In the genomic region with DNA sequence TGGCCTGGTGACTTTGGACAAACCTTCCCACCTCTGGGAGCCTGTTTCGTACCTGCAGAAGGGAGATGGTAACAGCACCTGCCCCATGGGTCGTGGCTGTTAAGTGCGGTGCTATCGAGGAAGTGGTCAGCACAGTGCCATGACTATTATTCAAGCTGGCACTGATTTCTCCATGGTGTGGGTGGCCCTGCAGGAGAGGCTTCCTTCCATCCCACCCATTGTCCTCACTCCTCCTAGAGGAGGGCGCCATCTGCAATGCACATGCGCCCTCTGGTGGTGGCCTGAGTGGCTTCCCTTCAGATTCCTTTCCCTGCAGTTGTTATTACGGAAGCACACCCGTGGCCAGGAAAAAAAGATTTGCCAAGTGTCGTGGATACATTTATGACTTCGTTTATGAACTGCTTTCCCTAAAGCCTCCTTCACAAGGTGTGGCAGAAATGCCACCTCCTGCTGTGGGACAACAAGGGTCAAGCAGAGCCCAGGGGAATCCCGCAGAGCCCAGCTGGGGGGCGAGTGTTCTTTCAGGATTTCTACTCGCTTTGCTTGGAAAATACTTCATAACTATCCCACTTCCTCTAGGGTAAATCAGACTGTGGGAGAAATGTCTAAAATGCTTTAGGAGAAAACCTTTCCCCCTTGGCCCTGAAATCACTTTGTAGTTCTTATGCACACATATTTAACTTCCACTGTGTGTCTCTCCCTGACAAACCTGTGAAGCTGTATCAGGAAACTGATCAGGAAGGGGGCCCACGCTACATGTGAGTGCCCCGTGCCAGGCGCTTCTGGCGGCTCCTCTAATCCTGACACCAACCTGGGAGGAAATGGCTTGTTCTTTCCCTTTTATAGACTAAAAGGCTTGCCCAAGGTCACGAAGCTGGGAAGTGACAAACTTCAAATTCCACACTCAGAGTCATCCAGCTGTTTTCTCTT, we compare ENCODE assay signal across 8 cellular contexts.
DNase-seq lines count a peak whose midpoint lies in the region; ATAC-seq and TF ChIP-seq lines count a peak whose summit lies in the region.

No MANE protein-coding gene starts in this region.

- CTCF ChIA-PET in RWPE1 (lab: Yijun Ruan, JAX), result interaction anchor here (0.6 to 4.5 kb wide), 15 partner anchors 11 to 422 kb away, joined by 3 to 37 read pairs (median 4); no protein-coding TSS in a partner anchor

- H3K4me1 ChIP-seq in foreskin keratinocyte, result no peaks in the 10 kb centered on the region

- H3K27ac ChIP-seq in 22Rv1 (peak overlapping the region; percentile 52; the same call in 1 of the 2 replicates), RWPE1 (peak overlapping the region; percentile 33), foreskin keratinocyte (no peak overlapping the region)

- peak; percentile 54 for ATAC-seq in GM18502 (IDR thresholded peaks at IDR 0.05; ENCODE audit: poor library complexity, unreplicated experiment)
- peak; percentile 92 for ATAC-seq in foreskin keratinocyte

- TF ChIP-seq CTCF in 22Rv1 (IDR thresholded peaks at IDR 0.05), result peak; percentile 96
- TF ChIP-seq CTCF in RWPE1 (conservative IDR thresholded peaks at IDR 0.05; ENCODE audit: low read depth), result peak; percentile 96
- peak; percentile 97 for TF ChIP-seq CTCF in foreskin keratinocyte (conservative IDR thresholded peaks at IDR 0.05)

- POLR2A ChIA-PET in RWPE1 (lab: Yijun Ruan, JAX; ENCODE audit: low non-redundant PET), result no interaction called here

- peak; percentile 81 for DNase-seq in LHCN-M2 (ENCODE audit: low read depth)
- DNase-seq in RWPE1 (ENCODE audit: low spot score), result peak; percentile 74
- peak; percentile 90 for DNase-seq in activated effector memory CD4-positive, alpha-beta T cell treated with anti-CD3 and anti-CD28 coated beads, Interleukin-2, amount 50 U/mL, for 16 hours
- DNase-seq in foreskin keratinocyte, result peak in 1 of 2 donors; percentile 54
- peak in 51 of 56 donors; percentile 27 to 92 (median 73) for DNase-seq in nucleus accumbens (lab: John Stamatoyannopoulos, UW)
- peak; percentile 97 for DNase-seq in superior temporal gyrus (ENCODE audit: extremely low spot score)

- no peaks in the 10 kb centered on the region for H3K27me3 ChIP-seq in foreskin keratinocyte
